Comparison of ENCODE assay signal across 8 cellular contexts in the genomic region with DNA sequence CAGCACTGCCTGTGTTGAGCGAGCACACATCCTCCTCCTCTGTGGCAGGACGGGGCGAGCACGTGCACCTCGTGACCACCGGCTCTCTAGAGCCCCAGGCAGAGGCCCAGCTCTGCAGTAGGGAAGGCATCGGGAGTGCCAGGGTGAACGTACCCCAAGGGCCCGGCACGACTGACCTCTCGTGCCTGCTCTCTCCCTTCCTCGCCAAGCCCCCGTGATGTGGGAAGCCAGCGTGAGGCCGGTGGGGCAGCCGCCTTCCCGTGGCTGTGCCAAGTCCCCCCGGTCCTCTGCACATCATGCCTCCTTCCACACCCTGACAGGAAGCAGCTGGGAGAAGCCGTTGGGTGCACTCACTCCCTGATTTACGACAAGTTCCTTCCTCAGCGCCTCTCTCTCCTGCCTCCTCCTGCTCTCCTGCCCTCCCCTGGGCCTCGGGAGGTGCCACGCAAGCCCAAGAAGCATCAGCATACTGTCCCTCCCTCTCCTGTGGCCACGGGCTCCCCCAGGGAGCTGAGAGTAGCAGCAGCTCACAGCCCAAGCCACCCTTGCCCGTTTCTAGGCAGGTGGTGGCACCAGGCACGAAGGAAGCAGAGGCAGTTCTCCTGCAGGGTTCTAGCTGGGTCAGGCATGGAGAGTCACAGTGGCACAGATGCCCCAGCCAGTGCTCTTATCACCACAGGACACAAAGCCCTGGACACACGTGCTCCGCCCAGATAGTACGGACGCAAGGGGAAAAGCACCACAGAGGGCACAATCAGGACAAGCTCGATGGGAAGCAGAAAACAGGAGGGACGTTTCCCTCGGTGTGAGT. TPM values are rescaled to one million over a fixed set of nuclear protein-coding genes. Genes with fewer than 3 reads are reported as not detected.
DNase-seq lines count a peak whose midpoint lies in the region; ATAC-seq and TF ChIP-seq lines count a peak whose summit lies in the region.

No MANE protein-coding gene starts in this region.

- no peak overlapping the region for H2AFZ ChIP-seq in OCI-LY7 (ENCODE audit: low read length)

- ATAC-seq in HG03432 (IDR thresholded peaks at IDR 0.05; ENCODE audit: unreplicated experiment) (peak; percentile 45), Right ventricle myocardium inferior (peak; percentile 66), HG03460 (IDR thresholded peaks at IDR 0.05; ENCODE audit: unreplicated experiment) (no peak), GM21737 (IDR thresholded peaks at IDR 0.05; ENCODE audit: unreplicated experiment) (no peak)

- POLR2A ChIA-PET in OCI-LY7 (lab: Charles Lee) = no interaction called here

- H4K20me1 ChIP-seq in OCI-LY7 (ENCODE audit: insufficient read depth, low read length) = no peaks in the 10 kb centered on the region

- intact Hi-C loops in Right ventricle myocardium inferior (cut with DNase I) (loop anchor here (5.0 kb wide), 1 partner anchor 107 kb away; the partner anchor contains the start of gene GNA12), OCI-LY7 (cut with micrococcal nuclease; ENCODE audit: unreplicated experiment) (no loop called here)

- H3K4me2 ChIP-seq in OCI-LY7 (ENCODE audit: low read length) = no peak overlapping the region

- no peaks in the 10 kb centered on the region for H3K9me2 ChIP-seq in OCI-LY7 (ENCODE audit: insufficient read depth, low read length)

- DNase-seq in SHP77 treated with DMSO at 0.1 percent for 48 hours (lab: John Stamatoyannopoulos, UW) = peak; percentile 57
- DNase-seq in Right ventricle myocardium inferior (ENCODE audit: missing footprints) = no peak
- DNase-seq in stimulated activated CD8-positive, alpha-beta memory T cell treated with anti-CD3 and anti-CD28 coated beads, Interleukin-4, amount 100 ng/mL, for 48 hours = peak; percentile 26
- no peak for DNase-seq in T1000 (lab: John Stamatoyannopoulos, UW)
- DNase-seq in OCI-LY7 (ENCODE audit: low spot score) = no peak

- H3K27ac ChIP-seq in OCI-LY7 (ENCODE audit: low read depth, low read length, poor library complexity, severe bottlenecking) = no peak overlapping the region

- H3K79me2 ChIP-seq in OCI-LY7 (ENCODE audit: insufficient read depth, low read depth, low read length) = no peaks in the 10 kb centered on the region

- H3K4me1 ChIP-seq in OCI-LY7 (ENCODE audit: insufficient read depth, low read length, poor library complexity, severe bottlenecking) = peaks cover under 1% of the 10 kb centered on the region

- H3K9me3 ChIP-seq in OCI-LY7 (ENCODE audit: low read length) = no peaks in the 10 kb centered on the region

- no TSS peak for BruUV-seq in OCI-LY7 (replicated peaks; lab: Mats Ljungman, UMichigan)

- H3K4me3 ChIP-seq in OCI-LY7 (ENCODE audit: low read depth, low read length, poor library complexity, severe bottlenecking) = no peak overlapping the region

- TF ChIP-seq CTCF in OCI-LY7 (conservative IDR thresholded peaks at IDR 0.05; ENCODE audit: low read length) = no peak

- H3K36me3 ChIP-seq in OCI-LY7 (ENCODE audit: insufficient read depth, low read length) = 0 out of 2 replicates have a peak, but pooled peaks cover 4% of the 10 kb centered on the region

- CTCF ChIA-PET in OCI-LY7 (lab: Charles Lee; ENCODE audit: unreplicated experiment) = no interaction called here

RNA-seq across cellular contexts. Expression of gene AMZ1, which starts 47.0 kb away (rescaled TPM):
- 0.05 TPM for total RNA-seq in Right ventricle myocardium inferior
- total RNA-seq in OCI-LY7 (2014; rRNA removed; shearing (Covaris generic)) = 1.4 and 1.7 TPM in 2 replicates
- 2.7 and 2.9 TPM in 2 replicates for total RNA-seq in OCI-LY7 (2022)

Comparison
In these comparisons a context has a peak if more than half of its experiments do, and no peak if none do; other contexts are left out.
1. ATAC-seq: peak in HG03432 (single experiment) and Right ventricle myocardium inferior (single experiment); none in HG03460 (single experiment) and GM21737 (single experiment).
2. DNase-seq: peak in SHP77 treated with DMSO at 0.1 percent for 48 hours (single experiment) and stimulated activated CD8-positive, alpha-beta memory T cell treated with anti-CD3 and anti-CD28 coated beads, Interleukin-4, amount 100 ng/mL, for 48 hours (single experiment); none in Right ventricle myocardium inferior (single experiment), T1000 (single experiment) and OCI-LY7 (single experiment).